9 cellular contexts compared by ENCODE assay signal in genomic region chr10:122551450-122551849, GRCh38. TPM values are rescaled to one million over a fixed set of nuclear protein-coding genes. Genes with fewer than 3 reads are reported as not detected.
DNase-seq lines count a peak whose midpoint lies in the region; ATAC-seq lines count a peak whose summit lies in the region.
"Had no signal": no experiment of that assay in that cellular context is flagged by ENCODE, and none has a peak within 500 bp of the region (broad histone marks: within the 10 kb centered on the region; RNA-seq: fewer than 3 reads in every experiment).

No MANE protein-coding gene starts in this region.

- DNase-seq in HuH-7 (ENCODE audit: low spot score) (peak; percentile 44), ACHN (no peak)
- DNase-seq in activated CD4-positive, alpha-beta memory T cell treated with anti-CD3 and anti-CD28 coated beads, Interleukin-2, amount 10 ng/mL, durations not matched to agents 7 days and 5 days, result peak; percentile 31
- peak; percentile 29 to 37 (median 29) for DNase-seq in effector memory CD8-positive, alpha-beta T cell
- peak; percentile 32 for DNase-seq in stimulated activated CD4-positive, alpha-beta T cell treated with anti-CD3 and anti-CD28 coated beads, Interleukin-4, amount 100 ng/mL, for 1 hour

- H3K27me3 Mint-ChIP-seq in activated CD4-positive, alpha-beta memory T cell treated with anti-CD3 and anti-CD28 coated beads, Interleukin-2, amount 10 ng/mL, durations not matched to agents 7 days and 5 days, result no peaks in the 10 kb centered on the region
- peaks cover 7 to 11% of the 10 kb centered on the region in 2 donors for H3K27me3 Mint-ChIP-seq in effector memory CD8-positive, alpha-beta T cell

- no peaks in the 10 kb centered on the region for H3K9me3 Mint-ChIP-seq in activated CD4-positive, alpha-beta memory T cell treated with anti-CD3 and anti-CD28 coated beads, Interleukin-2, amount 10 ng/mL, durations not matched to agents 7 days and 5 days
- H3K9me3 Mint-ChIP-seq in effector memory CD8-positive, alpha-beta T cell, result no peaks in the 10 kb centered on the region

- ATAC-seq in effector memory CD8-positive, alpha-beta T cell (replicated peaks), result peak; percentile 91
- ATAC-seq in GM21515 (IDR thresholded peaks at IDR 0.05; ENCODE audit: unreplicated experiment) (no peak), GM18873 (IDR thresholded peaks at IDR 0.05; ENCODE audit: low FRiP score, unreplicated experiment) (no peak), GM19035 (IDR thresholded peaks at IDR 0.05; ENCODE audit: unreplicated experiment) (no peak)
- ATAC-seq: K562 had no signal

- no peak overlapping the region for H3K4me3 Mint-ChIP-seq in activated CD4-positive, alpha-beta memory T cell treated with anti-CD3 and anti-CD28 coated beads, Interleukin-2, amount 10 ng/mL, durations not matched to agents 7 days and 5 days
- H3K4me3 Mint-ChIP-seq in effector memory CD8-positive, alpha-beta T cell, result peak overlapping the region in 1 of 2 donors; percentile 55

- H3K27ac Mint-ChIP-seq in activated CD4-positive, alpha-beta memory T cell treated with anti-CD3 and anti-CD28 coated beads, Interleukin-2, amount 10 ng/mL, durations not matched to agents 7 days and 5 days, result no peak overlapping the region
- H3K27ac Mint-ChIP-seq in effector memory CD8-positive, alpha-beta T cell, result peak overlapping the region in 1 of 2 donors; percentile 56

- no peaks in the 10 kb centered on the region for H3K36me3 Mint-ChIP-seq in activated CD4-positive, alpha-beta memory T cell treated with anti-CD3 and anti-CD28 coated beads, Interleukin-2, amount 10 ng/mL, durations not matched to agents 7 days and 5 days (ENCODE audit: low read depth)
- H3K36me3 Mint-ChIP-seq in effector memory CD8-positive, alpha-beta T cell (ENCODE audit: insufficient read depth), result no peaks in the 10 kb centered on the region

- in situ Hi-C loops in ACHN (cut with HindIII; ENCODE audit: low pct_ligation_motif_present, low pct_unique_long_range_greater_than_20kb, low sequenced_read_pairs), result no loop called here

- H3K4me1 Mint-ChIP-seq in activated CD4-positive, alpha-beta memory T cell treated with anti-CD3 and anti-CD28 coated beads, Interleukin-2, amount 10 ng/mL, durations not matched to agents 7 days and 5 days, result peaks cover 8% of the 10 kb centered on the region
- peaks cover 8 to 23% of the 10 kb centered on the region in 2 donors for H3K4me1 Mint-ChIP-seq in effector memory CD8-positive, alpha-beta T cell (ENCODE audit: low read depth in 2 of 2)

- POLR2A ChIA-PET in activated CD4-positive, alpha-beta memory T cell treated with anti-CD3 and anti-CD28 coated beads, Interleukin-2, amount 10 ng/mL, durations not matched to agents 7 days and 5 days (lab: Charles Lee), result interaction anchor here (1.3 kb wide), 1 partner anchor 14 kb away, joined by 3 read pairs; no protein-coding TSS in a partner anchor

- CTCF ChIA-PET in activated CD4-positive, alpha-beta memory T cell treated with anti-CD3 and anti-CD28 coated beads, Interleukin-2, amount 10 ng/mL, durations not matched to agents 7 days and 5 days (lab: Charles Lee), result interaction anchor here (0.6 to 2.5 kb wide), 2 partner anchors 15 to 371 kb away, joined by 3 to 8 read pairs; no protein-coding TSS in a partner anchor

RNA-seq across cellular contexts. Expression of gene DMBT1, which starts 9.1 kb away (rescaled TPM):
- under 1 TPM in 1 of 2 experiments, not detected in 1; 0.05 TPM for total RNA-seq in activated CD4-positive, alpha-beta memory T cell treated with anti-CD3 and anti-CD28 coated beads, Interleukin-2, amount 10 ng/mL, durations not matched to agents 7 days and 5 days
